ENCODE assay signal across 15 cellular contexts in the genomic region with DNA sequence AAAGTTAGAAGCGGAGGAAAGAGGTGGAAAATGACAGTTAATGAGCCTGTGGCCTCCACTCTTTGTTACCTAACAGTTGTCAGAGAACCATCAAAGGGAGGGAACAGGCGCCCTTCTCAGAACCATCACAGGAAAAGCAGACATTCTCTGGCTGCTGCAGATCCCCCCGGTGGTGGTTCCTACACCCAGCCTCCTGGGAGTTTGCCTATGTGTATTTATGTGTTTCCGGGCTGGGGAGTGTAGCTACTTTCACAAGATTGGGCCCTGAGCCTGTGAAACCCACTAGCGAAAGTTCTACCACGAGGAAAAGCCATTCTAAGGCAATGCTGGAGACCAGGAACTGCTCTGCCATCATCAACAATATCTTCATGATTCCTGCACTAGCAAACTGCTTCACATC. TPM values are rescaled to one million over a fixed set of nuclear protein-coding genes. Genes with fewer than 3 reads are reported as not detected.
DNase-seq lines count a peak whose midpoint lies in the region; ATAC-seq and TF ChIP-seq lines count a peak whose summit lies in the region.
"Had no signal": no experiment of that assay in that cellular context is flagged by ENCODE, and none has a peak within 500 bp of the region (broad histone marks: within the 10 kb centered on the region; RNA-seq: fewer than 3 reads in every experiment).

No MANE protein-coding gene starts in this region.

- peaks cover 45% of the 10 kb centered on the region for H3K4me1 Mint-ChIP-seq in brain

- H3K79me2 ChIP-seq in SK-N-SH (ENCODE audit: insufficient read depth) (no peaks in the 10 kb centered on the region), Loucy (ENCODE audit: insufficient read depth, low read length) (peaks cover 74% of the 10 kb centered on the region)
- H3K79me2 ChIP-seq: parathyroid adenoma had no signal

- H3K27me3 Mint-ChIP-seq in brain = peaks cover 30% of the 10 kb centered on the region

- H3K4me1 ChIP-seq in SK-N-SH (ENCODE audit: control insufficient read depth in 1 of 2, insufficient read depth in 2 of 2, low read depth in 1 of 2, low read length in 1 of 2) (peaks cover 0 to 41% of the 10 kb centered on the region in 2 experiments; a peak in 2 of 4 replicates), Loucy (ENCODE audit: insufficient read depth, low read length, poor library complexity, severe bottlenecking) (peaks cover 44% of the 10 kb centered on the region)
- H3K4me1 ChIP-seq: parathyroid adenoma had no signal

- no peaks in the 10 kb centered on the region for H3F3A ChIP-seq in SK-N-SH (replicated peaks; ENCODE audit: insufficient read depth)
- no peaks in the 10 kb centered on the region for H3F3A ChIP-seq in Loucy (ENCODE audit: low read depth)

- H3K4me2 ChIP-seq in SK-N-SH (no peak overlapping the region), Loucy (ENCODE audit: low read depth, low read length, poor library complexity, severe bottlenecking) (peak overlapping the region; percentile 87)

- TF ChIP-seq EP300 in SK-N-SH (IDR thresholded peaks at IDR 0.05; ENCODE audit: borderline replicate concordance in 1 of 2, low read depth in 1 of 2, low read length in 1 of 2) = no peak

- H3K36me3 Mint-ChIP-seq in brain = no peaks in the 10 kb centered on the region

- peak overlapping the region in 1 of 5 experiments; percentile 24 for H3K4me3 Mint-ChIP-seq in brain

- no peak for DNase-seq in SK-N-SH
- DNase-seq in retinal pigment epithelial cell (ENCODE audit: low read depth) = no peak
- DNase-seq in substantia nigra (lab: John Stamatoyannopoulos, UW) = no peak
- DNase-seq in DMS153 treated with DMSO at 0.1 percent for 48 hours (lab: John Stamatoyannopoulos, UW; ENCODE audit: unreplicated experiment) = no peak
- DNase-seq: activated naive CD4-positive, alpha-beta T cell treated with Interleukin-2 at 50 U/mL for 16 hours; GM23248; NCI-H446 treated with DMSO at 0.1 percent for 48 hours; OCI-M1; stimulated activated CD4-positive, alpha-beta T cell treated with anti-CD3 and anti-CD28 coated beads, Interleukin-2, amount 100 ng/mL, for 48 hours had no signal

- no peaks in the 10 kb centered on the region for H4K20me1 ChIP-seq in SK-N-SH (ENCODE audit: insufficient read depth)
- no peaks in the 10 kb centered on the region for H4K20me1 ChIP-seq in Loucy (ENCODE audit: insufficient read depth, low read length, poor library complexity, severe bottlenecking)

- H3K9ac ChIP-seq in SK-N-SH (no peak overlapping the region), Loucy (ENCODE audit: low read depth, low read length, poor library complexity, severe bottlenecking) (peak overlapping the region; percentile 96)
- H3K9ac ChIP-seq: GM23248, parathyroid adenoma had no signal

- no peak for ATAC-seq in SK-N-SH treated with all-trans-retinoic acid at 6 μM for 48 hours
- no peak for ATAC-seq in HG03565 (IDR thresholded peaks at IDR 0.05; ENCODE audit: unreplicated experiment)

- 57% methylated on average over 6 of the region's 6 CpGs for WGBS in SK-N-SH (ENCODE audit: low lambda C conversion rate)

- no peaks in the 10 kb centered on the region for H3K36me3 ChIP-seq in SK-N-SH (replicated peaks in 1 of 2; ENCODE audit: control insufficient read depth in 1 of 2, insufficient read depth in 2 of 2, low read length in 1 of 2)
- H3K36me3 ChIP-seq in Loucy (ENCODE audit: insufficient read depth, low read length) = no peaks in the 10 kb centered on the region
- H3K36me3 ChIP-seq: ascending aorta had no signal

- TF ChIP-seq CTCF in SK-N-SH (IDR thresholded peaks at IDR 0.05) (peak; percentile 30), Loucy (conservative IDR thresholded peaks at IDR 0.05; ENCODE audit: low read length) (0 out of 2 replicates have a peak, but pooled peaks have one; percentile 11), brain (conservative IDR thresholded peaks at IDR 0.05) (no peak), retinal pigment epithelial cell (conservative IDR thresholded peaks at IDR 0.05; ENCODE audit: low read depth, low read length) (peak; percentile 26)

- H3K9me2 ChIP-seq in SK-N-SH (no peaks in the 10 kb centered on the region), Loucy (replicated peaks; ENCODE audit: low read depth, low read length) (no peaks in the 10 kb centered on the region)

- POLR2A ChIA-PET in SK-N-SH (lab: Yijun Ruan, JAX) = no interaction called here

- H3K27ac ChIP-seq in SK-N-SH (ENCODE audit: low read depth in 2 of 2, low read length in 1 of 2) = peak overlapping the region in 1 of 2 experiments; percentile 22; a peak in 1 of 4 replicates
- H3K27ac ChIP-seq in substantia nigra (ENCODE audit: low read depth, low read length, poor library complexity, severe bottlenecking) = no peak overlapping the region
- H3K27ac ChIP-seq: GM23248, parathyroid adenoma had no signal

- H3K27me3 ChIP-seq in SK-N-SH (ENCODE audit: insufficient read depth) = peaks cover 43% of the 10 kb centered on the region; the same call in 1 of the 2 replicates
- H3K27me3 ChIP-seq in Loucy (ENCODE audit: insufficient read depth, low read length, poor library complexity, severe bottlenecking) = no peaks in the 10 kb centered on the region

- 0 out of 2 replicates have a peak, but pooled peaks have one; percentile 20 for TF ChIP-seq RAD21 in SK-N-SH (IDR thresholded peaks at IDR 0.05; ENCODE audit: low read length)

- peaks cover 0 to 7% (median 0%) of the 10 kb centered on the region in 5 experiments for H3K9me3 Mint-ChIP-seq in brain

- H3K4me3 ChIP-seq in SK-N-SH (ENCODE audit: low read depth in 2 of 2, low read length in 1 of 2) = no peak overlapping the region
- peak overlapping the region; percentile 80 for H3K4me3 ChIP-seq in Loucy (ENCODE audit: low read length, poor library complexity, severe bottlenecking)
- no peak overlapping the region for H3K4me3 ChIP-seq in retinal pigment epithelial cell (ENCODE audit: low read length)
- H3K4me3 ChIP-seq: ascending aorta, GM23248 had no signal

- peak overlapping the region in 3 of 5 experiments; percentile 27 to 53 (median 48) for H3K27ac Mint-ChIP-seq in brain

- H3K9me3 ChIP-seq in SK-N-SH (no peaks in the 10 kb centered on the region), Loucy (ENCODE audit: insufficient read depth, low read depth, low read length) (no peaks in the 10 kb centered on the region)
- H3K9me3 ChIP-seq: ascending aorta had no signal

- CTCF ChIA-PET in SK-N-SH (lab: Yijun Ruan, JAX) = interaction anchor here (0.7 kb wide), 1 partner anchor 162 kb away, joined by 3 read pairs; no protein-coding TSS in a partner anchor

- H2AFZ ChIP-seq in SK-N-SH (ENCODE audit: low read depth) (no peak overlapping the region), Loucy (ENCODE audit: low read length) (no peak overlapping the region)
- H2AFZ ChIP-seq: GM23248, parathyroid adenoma had no signal

TF ChIP-seq in SK-N-SH, 30 proteins besides CTCF, POLR2A, EP300 and RAD21:
- TF ChIP-seq SIN3A (IDR thresholded peaks at IDR 0.05; ENCODE audit: borderline replicate concordance, low read depth, low read length) (no peak), RCOR1 (IDR thresholded peaks at IDR 0.05; ENCODE audit: low read length) (no peak), GATA2 (CRISPR knock-in tag; IDR thresholded peaks at IDR 0.05) (no peak), SMC3 (IDR thresholded peaks at IDR 0.05; ENCODE audit: low read depth, low read length) (peak; percentile 25; the same call in 1 of the 2 replicates), TAF1 (IDR thresholded peaks at IDR 0.05; ENCODE audit: borderline replicate concordance, low read depth, low read length) (no peak)

TF ChIP-seq in SK-N-SH treated with all-trans-retinoic acid at 6 μM for 48 hours, 23 proteins besides CTCF, POLR2A, EP300 and RAD21 (continues in another document):
- TF ChIP-seq ZNF565 (CRISPR knock-in tag; conservative IDR thresholded peaks at IDR 0.05; ENCODE audit: low read depth) (no peak), RARB (CRISPR knock-in tag; IDR thresholded peaks at IDR 0.05) (no peak), ZNF70 (CRISPR knock-in tag; IDR thresholded peaks at IDR 0.05) (no peak), PPARA (CRISPR knock-in tag; IDR thresholded peaks at IDR 0.05; ENCODE audit: borderline replicate concordance) (no peak)
- TF ChIP-seq, protein P1, sequence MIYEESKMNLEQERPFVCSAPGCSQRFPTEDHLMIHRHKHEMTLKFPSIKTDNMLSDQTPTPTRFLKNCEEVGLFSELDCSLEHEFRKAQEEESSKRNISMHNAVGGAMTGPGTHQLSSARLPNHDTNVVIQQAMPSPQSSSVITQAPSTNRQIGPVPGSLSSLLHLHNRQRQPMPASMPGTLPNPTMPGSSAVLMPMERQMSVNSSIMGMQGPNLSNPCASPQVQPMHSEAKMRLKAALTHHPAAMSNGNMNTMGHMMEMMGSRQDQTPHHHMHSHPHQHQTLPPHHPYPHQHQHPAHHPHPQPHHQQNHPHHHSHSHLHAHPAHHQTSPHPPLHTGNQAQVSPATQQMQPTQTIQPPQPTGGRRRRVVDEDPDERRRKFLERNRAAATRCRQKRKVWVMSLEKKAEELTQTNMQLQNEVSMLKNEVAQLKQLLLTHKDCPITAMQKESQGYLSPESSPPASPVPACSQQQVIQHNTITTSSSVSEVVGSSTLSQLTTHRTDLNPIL (CRISPR knock-in tag; IDR thresholded peaks at IDR 0.05; ENCODE audit: low read depth) = no peak
- TF ChIP-seq, protein P2, sequence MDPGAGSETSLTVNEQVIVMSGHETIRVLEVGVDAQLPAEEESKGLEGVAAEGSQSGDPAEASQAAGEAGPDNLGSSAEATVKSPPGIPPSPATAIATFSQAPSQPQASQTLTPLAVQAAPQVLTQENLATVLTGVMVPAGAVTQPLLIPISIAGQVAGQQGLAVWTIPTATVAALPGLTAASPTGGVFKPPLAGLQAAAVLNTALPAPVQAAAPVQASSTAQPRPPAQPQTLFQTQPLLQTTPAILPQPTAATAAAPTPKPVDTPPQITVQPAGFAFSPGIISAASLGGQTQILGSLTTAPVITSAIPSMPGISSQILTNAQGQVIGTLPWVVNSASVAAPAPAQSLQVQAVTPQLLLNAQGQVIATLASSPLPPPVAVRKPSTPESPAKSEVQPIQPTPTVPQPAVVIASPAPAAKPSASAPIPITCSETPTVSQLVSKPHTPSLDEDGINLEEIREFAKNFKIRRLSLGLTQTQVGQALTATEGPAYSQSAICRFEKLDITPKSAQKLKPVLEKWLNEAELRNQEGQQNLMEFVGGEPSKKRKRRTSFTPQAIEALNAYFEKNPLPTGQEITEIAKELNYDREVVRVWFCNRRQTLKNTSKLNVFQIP (CRISPR knock-in tag; IDR thresholded peaks at IDR 0.05; ENCODE audit: borderline replicate concordance, low read depth) = no peak

RNA-seq across cellular contexts. Expression of a gene that starts 52.7 kb away (rescaled TPM):
- polyA plus RNA-seq in SK-N-SH (2012; rRNA removed) (6.9 and 8.8 TPM in 2 replicates), brain (ENCODE audit: insufficient read depth, low read depth, low replicate concordance) (41.6 TPM)
- polyA plus RNA-seq in SK-N-SH (2012; cell fraction: cytosol; rRNA removed) = 8.4 and 9.4 TPM in 2 replicates
- polyA plus RNA-seq in SK-N-SH (2012; cell fraction: nucleus; rRNA removed) = 19.4 and 21.9 TPM in 2 replicates

Comparison
In these comparisons a context has a peak if more than half of its experiments do, and no peak if none do; other contexts are left out.
1. CTCF ChIP-seq: peak in SK-N-SH (single experiment), Loucy (single experiment) and retinal pigment epithelial cell (single experiment); none in brain (0 of 2).